Comparison of ENCODE assay signal across 8 cellular contexts in the genomic region with DNA sequence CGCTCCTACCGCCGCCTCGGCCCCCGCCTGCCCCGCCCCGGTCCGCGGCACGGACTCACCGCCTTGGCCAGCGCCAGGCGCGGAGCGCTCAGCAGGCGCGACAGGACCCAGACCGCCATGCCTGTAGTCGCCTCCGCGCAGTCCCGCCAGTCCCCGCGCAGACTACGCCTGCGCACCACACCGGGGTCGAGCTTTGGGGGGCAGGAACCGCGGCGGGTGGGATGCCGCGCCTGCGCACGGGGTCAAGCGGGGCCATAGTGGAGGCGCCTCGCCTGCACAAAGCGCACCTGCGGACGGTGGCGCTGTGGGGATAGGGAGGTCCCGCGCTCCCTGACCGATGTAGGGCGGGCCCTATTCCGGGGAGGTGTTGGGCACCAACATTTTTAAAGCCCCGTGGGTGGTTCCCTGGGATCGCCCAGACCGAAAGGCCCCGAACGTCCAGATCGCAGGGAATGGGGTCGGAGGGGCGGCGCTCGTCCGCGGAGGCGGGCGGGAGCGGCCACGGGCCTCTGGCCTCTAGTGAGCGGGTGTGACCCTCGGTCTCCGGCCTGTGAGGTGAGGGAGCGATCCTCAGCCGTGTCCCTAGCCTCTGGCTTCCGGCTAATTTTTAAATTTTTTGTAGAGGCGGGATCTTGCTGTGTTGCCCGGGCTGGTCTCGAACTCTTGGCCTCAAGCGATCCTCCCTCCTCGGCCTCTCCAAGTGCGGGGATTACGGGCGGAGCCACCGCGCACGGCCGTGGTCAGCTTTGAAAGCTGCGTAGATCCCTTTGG.
DNase-seq lines count a peak whose midpoint lies in the region; ATAC-seq and TF ChIP-seq lines count a peak whose summit lies in the region.

No MANE protein-coding gene starts in this region.

- no peaks in the 10 kb centered on the region for H3K27me3 Mint-ChIP-seq in WTC11 (ENCODE audit: low read depth)

- peak; percentile 92 for DNase-seq in WTC11 (ENCODE audit: low spot score)
- DNase-seq in cerebellar cortex (ENCODE audit: low spot score) = peak; percentile 83
- peak; percentile 28 to 63 for DNase-seq in stimulated activated CD4-positive, alpha-beta T cell treated with anti-CD3 and anti-CD28 coated beads, Interleukin-1b, Interleukin-23, amount 100 ng/mL, for 4 hours (ENCODE audit: low read depth in 2 of 2)
- no peak for DNase-seq in GDM1 (lab: John Stamatoyannopoulos, UW)

- peaks cover 14% of the 10 kb centered on the region for H3K4me1 ChIP-seq in DOHH2 (ENCODE audit: control insufficient read depth, low read length)

- H3K4me2 ChIP-seq in DOHH2 (ENCODE audit: low read length) = peak overlapping the region; percentile 88

- H3K36me3 ChIP-seq in DOHH2 (ENCODE audit: control insufficient read depth, low read length) (peaks cover 30% of the 10 kb centered on the region), KOPT-K1 (ENCODE audit: insufficient read depth, low read length) (no peaks in the 10 kb centered on the region)

- H3K27ac Mint-ChIP-seq in WTC11 = no peak overlapping the region

- H4K20me1 ChIP-seq in DOHH2 (ENCODE audit: control insufficient read depth, insufficient read depth, low read depth, low read length) = no peaks in the 10 kb centered on the region

- TF ChIP-seq CTCF in DOHH2 (IDR thresholded peaks at IDR 0.05; ENCODE audit: low read depth, low read length, poor library complexity, severe bottlenecking) (peak; percentile 72), WTC11 (IDR thresholded peaks at IDR 0.05) (no peak)

- peak overlapping the region; percentile 66 for H3K27ac ChIP-seq in DOHH2 (ENCODE audit: low read depth, low read length)
- H3K27ac ChIP-seq in KOPT-K1 (ENCODE audit: low read depth, low read length, poor library complexity, severe bottlenecking) = peak overlapping the region; percentile 45
- H3K27ac ChIP-seq in layer of hippocampus (ENCODE audit: low read depth, low read length) = peak overlapping the region; percentile 62

- H3K9me2 ChIP-seq in DOHH2 (replicated peaks; ENCODE audit: control insufficient read depth, low read length) = no peaks in the 10 kb centered on the region

- ATAC-seq in GM21529 (IDR thresholded peaks at IDR 0.05; ENCODE audit: unreplicated experiment) = peak; percentile 88
- ATAC-seq in WTC11 = peak; percentile 95

- H3K4me3 ChIP-seq in DOHH2 (ENCODE audit: low read length) = peak overlapping the region; percentile 96

- H3K36me3 Mint-ChIP-seq in WTC11 = peaks cover 19% of the 10 kb centered on the region

- peaks cover 40% of the 10 kb centered on the region for H3K79me2 ChIP-seq in DOHH2 (ENCODE audit: control insufficient read depth, low read length)

- H3K9me3 Mint-ChIP-seq in WTC11 = no peaks in the 10 kb centered on the region

- H3F3A ChIP-seq in DOHH2 (ENCODE audit: control insufficient read depth, insufficient read depth) = peaks cover 2% of the 10 kb centered on the region; the same call in 1 of the 2 replicates

- H3K27me3 ChIP-seq in DOHH2 (ENCODE audit: control insufficient read depth, low read length) (no peaks in the 10 kb centered on the region), layer of hippocampus (ENCODE audit: control insufficient read depth, insufficient read depth, low read length) (no peaks in the 10 kb centered on the region)

- peaks cover 26% of the 10 kb centered on the region for H3K4me1 Mint-ChIP-seq in WTC11

- POLR2A ChIA-PET in WTC11 (lab: Charles Lee) = interaction anchor here (0.7 kb wide), 1 partner anchor 46 kb away, joined by 3 read pairs; no protein-coding TSS in a partner anchor

- H3K4me3 Mint-ChIP-seq in WTC11 = peak overlapping the region; percentile 64

- CTCF ChIA-PET in WTC11 (lab: Charles Lee) = interaction anchor here (0.6 to 3.2 kb wide), 15 partner anchors 23 to 427 kb away, joined by 3 to 25 read pairs (median 3); no protein-coding TSS in a partner anchor

- H3K9me3 ChIP-seq in DOHH2 (ENCODE audit: control insufficient read depth, insufficient read depth, low read length) (no peaks in the 10 kb centered on the region), KOPT-K1 (ENCODE audit: insufficient read depth, low read length, poor library complexity, severe bottlenecking) (no peaks in the 10 kb centered on the region)

TF ChIP-seq in WTC11, 78 proteins besides CTCF, POLR2A, EP300 and RAD21 (continues in another document):
- TF ChIP-seq CREB1 (CRISPR knock-in tag; IDR thresholded peaks at IDR 0.05) (no peak), PREB (CRISPR knock-in tag; IDR thresholded peaks at IDR 0.05; ENCODE audit: borderline replicate concordance) (no peak), PRRX2 (CRISPR knock-in tag; IDR thresholded peaks at IDR 0.05) (no peak), ZNF121 (CRISPR knock-in tag; IDR thresholded peaks at IDR 0.05) (peak; percentile 94), ELF4 (CRISPR knock-in tag; IDR thresholded peaks at IDR 0.05; ENCODE audit: low read depth) (no peak), USF1 (CRISPR knock-in tag; IDR thresholded peaks at IDR 0.05) (no peak), SP1 (CRISPR knock-in tag; conservative IDR thresholded peaks at IDR 0.05) (peak; percentile 62), ATF1 (CRISPR knock-in tag; IDR thresholded peaks at IDR 0.05) (0 out of 2 replicates have a peak, but pooled peaks have one; percentile 21), ERG (CRISPR knock-in tag; IDR thresholded peaks at IDR 0.05) (no peak), RORB (CRISPR knock-in tag; IDR thresholded peaks at IDR 0.05) (no peak)
- TF ChIP-seq, protein P1, sequence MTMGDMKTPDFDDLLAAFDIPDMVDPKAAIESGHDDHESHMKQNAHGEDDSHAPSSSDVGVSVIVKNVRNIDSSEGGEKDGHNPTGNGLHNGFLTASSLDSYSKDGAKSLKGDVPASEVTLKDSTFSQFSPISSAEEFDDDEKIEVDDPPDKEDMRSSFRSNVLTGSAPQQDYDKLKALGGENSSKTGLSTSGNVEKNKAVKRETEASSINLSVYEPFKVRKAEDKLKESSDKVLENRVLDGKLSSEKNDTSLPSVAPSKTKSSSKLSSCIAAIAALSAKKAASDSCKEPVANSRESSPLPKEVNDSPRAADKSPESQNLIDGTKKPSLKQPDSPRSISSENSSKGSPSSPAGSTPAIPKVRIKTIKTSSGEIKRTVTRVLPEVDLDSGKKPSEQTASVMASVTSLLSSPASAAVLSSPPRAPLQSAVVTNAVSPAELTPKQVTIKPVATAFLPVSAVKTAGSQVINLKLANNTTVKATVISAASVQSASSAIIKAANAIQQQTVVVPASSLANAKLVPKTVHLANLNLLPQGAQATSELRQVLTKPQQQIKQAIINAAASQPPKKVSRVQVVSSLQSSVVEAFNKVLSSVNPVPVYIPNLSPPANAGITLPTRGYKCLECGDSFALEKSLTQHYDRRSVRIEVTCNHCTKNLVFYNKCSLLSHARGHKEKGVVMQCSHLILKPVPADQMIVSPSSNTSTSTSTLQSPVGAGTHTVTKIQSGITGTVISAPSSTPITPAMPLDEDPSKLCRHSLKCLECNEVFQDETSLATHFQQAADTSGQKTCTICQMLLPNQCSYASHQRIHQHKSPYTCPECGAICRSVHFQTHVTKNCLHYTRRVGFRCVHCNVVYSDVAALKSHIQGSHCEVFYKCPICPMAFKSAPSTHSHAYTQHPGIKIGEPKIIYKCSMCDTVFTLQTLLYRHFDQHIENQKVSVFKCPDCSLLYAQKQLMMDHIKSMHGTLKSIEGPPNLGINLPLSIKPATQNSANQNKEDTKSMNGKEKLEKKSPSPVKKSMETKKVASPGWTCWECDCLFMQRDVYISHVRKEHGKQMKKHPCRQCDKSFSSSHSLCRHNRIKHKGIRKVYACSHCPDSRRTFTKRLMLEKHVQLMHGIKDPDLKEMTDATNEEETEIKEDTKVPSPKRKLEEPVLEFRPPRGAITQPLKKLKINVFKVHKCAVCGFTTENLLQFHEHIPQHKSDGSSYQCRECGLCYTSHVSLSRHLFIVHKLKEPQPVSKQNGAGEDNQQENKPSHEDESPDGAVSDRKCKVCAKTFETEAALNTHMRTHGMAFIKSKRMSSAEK (CRISPR knock-in tag; IDR thresholded peaks at IDR 0.05; ENCODE audit: borderline replicate concordance) = no peak
